In genomic region chr1:233957691-233958090, GRCh38 we compare ENCODE assay signal across 42 cellular contexts. TPM values are rescaled to one million over a fixed set of nuclear protein-coding genes. Genes with fewer than 3 reads are reported as not detected.
"Had no signal": no experiment of that assay in that cellular context is flagged by ENCODE, and none has a peak within 500 bp of the region (broad histone marks: within the 10 kb centered on the region; RNA-seq: fewer than 3 reads in every experiment).

No MANE protein-coding gene starts in this region.

- H3K4me1 ChIP-seq: adrenal gland, ascending aorta, body of pancreas, breast epithelium had no signal

- H3K4me1 Mint-ChIP-seq: activated naive CD4-positive, alpha-beta T cell treated with anti-CD3 and anti-CD28 coated beads, Interleukin-2, amount 10 ng/mL, durations not matched to agents 7 days and 5 days; activated naive CD4-positive, alpha-beta T cell treated with anti-CD3 and anti-CD28 coated beads, Interleukin-2, amount 50 U/mL, for 24 hours; activated naive CD8-positive, alpha-beta T cell treated with anti-CD3 and anti-CD28 coated beads for 36 hours; activated naive CD8-positive, alpha-beta T cell treated with anti-CD3 and anti-CD28 coated beads, Interleukin-2, amount 10 ng/mL, durations not matched to agents 7 days and 5 days; activated naive CD8-positive, alpha-beta T cell treated with anti-CD3 and anti-CD28 coated beads, Interleukin-2, amount 50 U/mL, for 24 hours; activated T-helper 17 cell treated with anti-CD3 and anti-CD28 coated beads, Interleukin-2, amount 50 U/mL, for 72 hours; central memory CD8-positive, alpha-beta T cell had no signal

- H3K36me3 ChIP-seq: adrenal gland, ascending aorta, brain microvascular endothelial cell, breast epithelium, cardiac muscle cell had no signal

- H3K9me3 Mint-ChIP-seq: activated naive CD4-positive, alpha-beta T cell treated with anti-CD3 and anti-CD28 coated beads for 36 hours; activated naive CD8-positive, alpha-beta T cell treated with anti-CD3 and anti-CD28 coated beads, Interleukin-2, amount 10 ng/mL, durations not matched to agents 7 days and 5 days; activated T-helper 1 cell treated with anti-CD3 and anti-CD28 coated beads, Interleukin-12 subunit alpha, Interleukin-12 subunit beta, Interleukin-2, Interleukin-4 antibody, amounts not matched to agents 30 ng/mL and 10 ng/mL and 1 ng/mL, durations not matched to agents 14 hours and 24 hours and 36 hours; activated T-helper 2 cell treated with anti-CD3 and anti-CD28 coated beads, Interferon-gamma antibody, Interleukin-2, Interleukin-4, amounts not matched to agents 10 μg/mL and 5 μg/mL and 100 μg/mL, durations not matched to agents 14 hours and 24 hours and 36 hours had no signal

- H3K9me3 ChIP-seq: adrenal gland, ascending aorta had no signal

- FAIRE-seq: astrocyte, bronchial epithelial cell had no signal

- H3K36me3 Mint-ChIP-seq: activated naive CD4-positive, alpha-beta T cell treated with anti-CD3 and anti-CD28 coated beads, Interleukin-2, amount 10 ng/mL, durations not matched to agents 7 days and 5 days; activated naive CD4-positive, alpha-beta T cell treated with anti-CD3 and anti-CD28 coated beads, Interleukin-2, amount 50 U/mL, for 24 hours; activated naive CD4-positive, alpha-beta T cell treated with anti-CD3 and anti-CD28 coated beads, Interleukin-2, amount 50 U/mL, for 72 hours; activated naive CD8-positive, alpha-beta T cell; activated naive CD8-positive, alpha-beta T cell treated with anti-CD3 and anti-CD28 coated beads for 36 hours; activated naive CD8-positive, alpha-beta T cell treated with anti-CD3 and anti-CD28 coated beads, Interleukin-2, amount 10 ng/mL, durations not matched to agents 7 days and 5 days; brain had no signal

- H3K27ac ChIP-seq: adrenal gland, ascending aorta, body of pancreas, brain microvascular endothelial cell, breast epithelium, cardiac muscle cell had no signal

- H3K27me3 ChIP-seq: adrenal gland, ascending aorta, body of pancreas, brain microvascular endothelial cell, breast epithelium, cardiac muscle cell had no signal

- H3K4me3 Mint-ChIP-seq: activated naive CD4-positive, alpha-beta T cell treated with anti-CD3 and anti-CD28 coated beads for 36 hours; activated naive CD4-positive, alpha-beta T cell treated with anti-CD3 and anti-CD28 coated beads, Interleukin-2, amount 10 ng/mL, durations not matched to agents 7 days and 5 days; activated naive CD4-positive, alpha-beta T cell treated with anti-CD3 and anti-CD28 coated beads, Interleukin-2, amount 50 U/mL, for 24 hours; activated naive CD8-positive, alpha-beta T cell; activated naive CD8-positive, alpha-beta T cell treated with anti-CD3 and anti-CD28 coated beads for 36 hours; activated naive CD8-positive, alpha-beta T cell treated with anti-CD3 and anti-CD28 coated beads, Interleukin-2, amount 10 ng/mL, durations not matched to agents 7 days and 5 days; activated naive CD8-positive, alpha-beta T cell treated with anti-CD3 and anti-CD28 coated beads, Interleukin-2, amount 50 U/mL, for 24 hours; activated T-cell treated with anti-CD3 and anti-CD28 coated beads, Interleukin-2, amount 50 U/mL, for 24 hours; activated T-cell treated with anti-CD3 and anti-CD28 coated beads, Interleukin-2, amount 50 U/mL, for 4 hours; activated T-cell treated with anti-CD3 and anti-CD28 coated beads, Interleukin-2, amount 50 U/mL, for 72 hours; activated T-helper 1 cell treated with anti-CD3 and anti-CD28 coated beads, Interleukin-12 subunit alpha, Interleukin-12 subunit beta, Interleukin-2, Interleukin-4 antibody, amounts not matched to agents 30 ng/mL and 10 ng/mL and 1 ng/mL, durations not matched to agents 14 hours and 24 hours and 36 hours; activated T-helper 17 cell treated with anti-CD3 and anti-CD28 coated beads, Interleukin-2, amount 50 U/mL, for 72 hours; brain; central memory CD8-positive, alpha-beta T cell had no signal

- H3K27me3 Mint-ChIP-seq: activated naive CD4-positive, alpha-beta T cell treated with anti-CD3 and anti-CD28 coated beads, Interleukin-2, amount 10 ng/mL, durations not matched to agents 7 days and 5 days; activated naive CD8-positive, alpha-beta T cell treated with anti-CD3 and anti-CD28 coated beads for 36 hours; activated T-cell treated with anti-CD3 and anti-CD28 coated beads, Interleukin-2, amount 50 U/mL, for 24 hours had no signal

- H3K4me3 ChIP-seq: adrenal gland, ascending aorta, body of pancreas, breast epithelium, cardiac muscle cell had no signal

- H3K27ac Mint-ChIP-seq: activated naive CD4-positive, alpha-beta T cell treated with anti-CD3 and anti-CD28 coated beads for 36 hours; activated naive CD4-positive, alpha-beta T cell treated with anti-CD3 and anti-CD28 coated beads, Interleukin-2, amount 10 ng/mL, durations not matched to agents 7 days and 5 days; activated naive CD4-positive, alpha-beta T cell treated with anti-CD3 and anti-CD28 coated beads, Interleukin-2, amount 50 U/mL, for 24 hours; activated naive CD4-positive, alpha-beta T cell treated with anti-CD3 and anti-CD28 coated beads, Interleukin-2, amount 50 U/mL, for 72 hours; activated naive CD8-positive, alpha-beta T cell; activated naive CD8-positive, alpha-beta T cell treated with anti-CD3 and anti-CD28 coated beads for 36 hours; activated naive CD8-positive, alpha-beta T cell treated with anti-CD3 and anti-CD28 coated beads, Interleukin-2, amount 10 ng/mL, durations not matched to agents 7 days and 5 days; activated naive CD8-positive, alpha-beta T cell treated with anti-CD3 and anti-CD28 coated beads, Interleukin-2, amount 50 U/mL, for 24 hours; activated T-cell treated with anti-CD3 and anti-CD28 coated beads, Interleukin-2, amount 50 U/mL, for 24 hours; activated T-cell treated with anti-CD3 and anti-CD28 coated beads, Interleukin-2, amount 50 U/mL, for 72 hours; activated T-helper 1 cell treated with anti-CD3 and anti-CD28 coated beads, Interleukin-12 subunit alpha, Interleukin-12 subunit beta, Interleukin-2, Interleukin-4 antibody, amounts not matched to agents 30 ng/mL and 10 ng/mL and 1 ng/mL, durations not matched to agents 14 hours and 24 hours and 36 hours; activated T-helper 17 cell treated with anti-CD3 and anti-CD28 coated beads, Interleukin-2, amount 50 U/mL, for 72 hours; activated T-helper 2 cell treated with anti-CD3 and anti-CD28 coated beads, Interferon-gamma antibody, Interleukin-2, Interleukin-4, amounts not matched to agents 10 μg/mL and 5 μg/mL and 100 μg/mL, durations not matched to agents 14 hours and 24 hours and 36 hours; brain had no signal

- ATAC-seq: activated naive CD4-positive, alpha-beta T cell treated with anti-CD3 and anti-CD28 coated beads, Interleukin-2, amount 50 U/mL, for 72 hours; activated naive CD8-positive, alpha-beta T cell treated with anti-CD3 and anti-CD28 coated beads, Interleukin-2, amount 50 U/mL, for 24 hours; activated T-cell treated with anti-CD3 and anti-CD28 coated beads, Interleukin-2, amount 50 U/mL, for 4 hours; activated T-cell treated with anti-CD3 and anti-CD28 coated beads, Interleukin-2, amount 50 U/mL, for 72 hours; activated T-helper 17 cell treated with anti-CD3 and anti-CD28 coated beads, Interleukin-2, amount 50 U/mL, for 72 hours; body of pancreas had no signal

- DNase-seq: activated effector memory CD4-positive, alpha-beta T cell treated with anti-CD3 and anti-CD28 coated beads, Interleukin-2, amount 50 U/mL, for 16 hours; activated effector memory CD4-positive, alpha-beta T cell treated with Interleukin-2 at 50 U/mL for 16 hours; activated gamma-delta T cell; activated gamma-delta T cell treated with Interleukin-2 at 50 U/mL for 16 hours; activated naive CD4-positive, alpha-beta T cell; activated naive CD4-positive, alpha-beta T cell treated with anti-CD3 and anti-CD28 coated beads for 36 hours; activated naive CD4-positive, alpha-beta T cell treated with anti-CD3 and anti-CD28 coated beads, Interleukin-2, amount 10 ng/mL, durations not matched to agents 7 days and 5 days; activated naive CD4-positive, alpha-beta T cell treated with anti-CD3 and anti-CD28 coated beads, Interleukin-2, amount 50 U/mL, for 16 hours; activated naive CD4-positive, alpha-beta T cell treated with Interleukin-2 at 50 U/mL for 16 hours; activated naive CD8-positive, alpha-beta T cell treated with anti-CD3 and anti-CD28 coated beads for 36 hours; activated naive CD8-positive, alpha-beta T cell treated with anti-CD3 and anti-CD28 coated beads, Interleukin-2, amount 10 ng/mL, durations not matched to agents 7 days and 5 days; activated naive CD8-positive, alpha-beta T cell treated with anti-CD3 and anti-CD28 coated beads, Interleukin-2, amount 50 U/mL, for 24 hours; activated T-cell treated with anti-CD3 and anti-CD28 coated beads, Interleukin-2, amount 50 U/mL, for 1 hour; activated T-cell treated with anti-CD3 and anti-CD28 coated beads, Interleukin-2, amount 50 U/mL, for 24 hours; activated T-cell treated with anti-CD3 and anti-CD28 coated beads, Interleukin-2, amount 50 U/mL, for 4 hours; activated T-cell treated with anti-CD3 and anti-CD28 coated beads, Interleukin-2, amount 50 U/mL, for 48 hours; activated T-cell treated with anti-CD3 and anti-CD28 coated beads, Interleukin-2, amount 50 U/mL, for 72 hours; adrenal gland; amniotic stem cell; amygdala; anterior cingulate cortex; aorta; body of pancreas; brain microvascular endothelial cell; caudate nucleus; central memory CD4-positive, alpha-beta T cell; cerebellar nuclear complex had no signal

RNA-seq across cellular contexts. Expression of gene SLC35F3, which starts 53.2 kb away (rescaled TPM):
- total RNA-seq: activated naive CD4-positive, alpha-beta T cell treated with anti-CD3 and anti-CD28 coated beads for 36 hours; cardiac septum; chondrocyte had no signal
- polyA plus RNA-seq: aorta had no signal
